Comparison of ENCODE assay signal across 8 cellular contexts in the genomic region with DNA sequence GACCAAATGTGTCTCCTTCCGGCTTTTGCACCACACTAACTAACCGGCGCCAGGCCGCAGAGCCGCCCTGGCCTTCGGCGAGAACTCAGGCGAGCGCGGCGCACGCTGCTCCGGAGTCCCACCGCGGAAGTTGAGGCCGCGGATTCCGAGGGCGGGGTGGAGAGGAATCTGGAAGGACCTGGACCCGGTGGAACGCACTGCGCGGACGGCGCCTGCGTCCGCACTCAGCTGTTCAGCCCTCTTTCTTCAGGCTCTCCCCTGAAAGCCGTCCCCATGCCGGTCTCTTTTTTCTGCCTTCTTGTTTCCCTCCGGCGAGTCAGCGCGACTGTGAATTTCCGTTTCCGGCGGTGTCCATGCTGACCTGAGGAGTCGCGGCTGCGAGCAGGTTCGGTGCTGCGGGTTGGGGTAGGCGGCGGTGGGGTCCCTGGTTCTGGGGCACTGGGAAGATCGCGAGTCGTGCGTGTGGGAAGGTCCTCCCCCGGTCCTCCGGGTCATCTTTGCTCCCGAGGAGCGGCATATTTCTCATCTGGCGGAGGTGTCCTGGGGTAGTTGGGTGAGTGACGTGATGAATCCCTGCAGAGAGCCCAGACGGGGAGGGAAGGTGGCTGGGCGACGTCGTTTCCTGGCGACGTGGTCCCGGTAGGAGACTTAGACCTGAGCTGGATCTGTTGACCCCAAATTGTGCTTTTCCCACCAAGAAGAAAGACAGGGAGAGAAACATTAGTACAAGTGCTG. TPM values are rescaled to one million over a fixed set of nuclear protein-coding genes. Genes with fewer than 3 reads are reported as not detected.
DNase-seq lines count a peak whose midpoint lies in the region; ATAC-seq and TF ChIP-seq lines count a peak whose summit lies in the region.

A gene with protein sequence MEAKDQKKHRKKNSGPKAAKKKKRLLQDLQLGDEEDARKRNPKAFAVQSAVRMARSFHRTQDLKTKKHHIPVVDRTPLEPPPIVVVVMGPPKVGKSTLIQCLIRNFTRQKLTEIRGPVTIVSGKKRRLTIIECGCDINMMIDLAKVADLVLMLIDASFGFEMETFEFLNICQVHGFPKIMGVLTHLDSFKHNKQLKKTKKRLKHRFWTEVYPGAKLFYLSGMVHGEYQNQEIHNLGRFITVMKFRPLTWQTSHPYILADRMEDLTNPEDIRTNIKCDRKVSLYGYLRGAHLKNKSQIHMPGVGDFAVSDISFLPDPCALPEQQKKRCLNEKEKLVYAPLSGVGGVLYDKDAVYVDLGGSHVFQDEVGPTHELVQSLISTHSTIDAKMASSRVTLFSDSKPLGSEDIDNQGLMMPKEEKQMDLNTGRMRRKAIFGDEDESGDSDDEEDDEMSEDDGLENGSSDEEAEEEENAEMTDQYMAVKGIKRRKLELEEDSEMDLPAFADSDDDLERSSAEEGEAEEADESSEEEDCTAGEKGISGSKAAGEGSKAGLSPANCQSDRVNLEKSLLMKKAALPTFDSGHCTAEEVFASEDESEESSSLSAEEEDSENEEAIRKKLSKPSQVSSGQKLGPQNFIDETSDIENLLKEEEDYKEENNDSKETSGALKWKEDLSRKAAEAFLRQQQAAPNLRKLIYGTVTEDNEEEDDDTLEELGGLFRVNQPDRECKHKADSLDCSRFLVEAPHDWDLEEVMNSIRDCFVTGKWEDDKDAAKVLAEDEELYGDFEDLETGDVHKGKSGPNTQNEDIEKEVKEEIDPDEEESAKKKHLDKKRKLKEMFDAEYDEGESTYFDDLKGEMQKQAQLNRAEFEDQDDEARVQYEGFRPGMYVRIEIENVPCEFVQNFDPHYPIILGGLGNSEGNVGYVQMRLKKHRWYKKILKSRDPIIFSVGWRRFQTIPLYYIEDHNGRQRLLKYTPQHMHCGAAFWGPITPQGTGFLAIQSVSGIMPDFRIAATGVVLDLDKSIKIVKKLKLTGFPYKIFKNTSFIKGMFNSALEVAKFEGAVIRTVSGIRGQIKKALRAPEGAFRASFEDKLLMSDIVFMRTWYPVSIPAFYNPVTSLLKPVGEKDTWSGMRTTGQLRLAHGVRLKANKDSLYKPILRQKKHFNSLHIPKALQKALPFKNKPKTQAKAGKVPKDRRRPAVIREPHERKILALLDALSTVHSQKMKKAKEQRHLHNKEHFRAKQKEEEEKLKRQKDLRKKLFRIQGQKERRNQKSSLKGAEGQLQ (plus strand): TSS at position 350 of the 735 bp plus-strand sequence. CDS start 1,600 bp downstream, outside the sequence.

- H3K9me3 Mint-ChIP-seq in activated naive CD8-positive, alpha-beta T cell treated with anti-CD3 and anti-CD28 coated beads, Interleukin-2, amount 10 ng/mL, durations not matched to agents 7 days and 5 days = no peaks in the 10 kb centered on the region
- H3K9me3 Mint-ChIP-seq in osteocyte (ENCODE audit: unreplicated experiment) = no peaks in the 10 kb centered on the region

- ATAC-seq in HG02763 (IDR thresholded peaks at IDR 0.05; ENCODE audit: unreplicated experiment) (peak; percentile 97), thoracic aorta (ENCODE audit: insufficient number of reproducible peaks, low FRiP score, low read depth) (peak; percentile 89)
- peak; percentile 86 for ATAC-seq in activated naive CD8-positive, alpha-beta T cell treated with anti-CD3 and anti-CD28 coated beads, Interleukin-2, amount 10 ng/mL, durations not matched to agents 7 days and 5 days (ENCODE audit: low read depth)

- H2AFZ ChIP-seq in SU-DHL-6 (ENCODE audit: low read depth, low read length, severe bottlenecking) = peak within 1 kb of the TSS; percentile 96

- intact Hi-C loops in head of caudate nucleus (cut with DNase I) = loop anchor here (5.0 kb wide), 1 partner anchor 230 kb away; no protein-coding TSS in a partner anchor

- H3K36me3 Mint-ChIP-seq in activated naive CD8-positive, alpha-beta T cell treated with anti-CD3 and anti-CD28 coated beads, Interleukin-2, amount 10 ng/mL, durations not matched to agents 7 days and 5 days = peaks cover 10% of the 10 kb centered on the region
- peaks cover 19% of the 10 kb centered on the region for H3K36me3 Mint-ChIP-seq in osteocyte (ENCODE audit: unreplicated experiment)

- peak within 1 kb of the TSS; percentile 75 for H3K4me3 ChIP-seq in GM12875 (ENCODE audit: low read depth, low read length)
- H3K4me3 ChIP-seq in SU-DHL-6 (ENCODE audit: insufficient read depth, low read length, poor library complexity, severe bottlenecking) = peak within 1 kb of the TSS; percentile 69
- H3K4me3 ChIP-seq in thoracic aorta = peak within 1 kb of the TSS; percentile 91

- peaks cover 3 to 17% of the 10 kb centered on the region in 2 donors for H3K4me1 ChIP-seq in thoracic aorta (ENCODE audit: control insufficient read depth in 1 of 2, low read depth in 2 of 2)

- DNase-seq in NCI-H1417 (lab: John Stamatoyannopoulos, UW) (peak; percentile 82 to 92 (median 86)), head of caudate nucleus (peak; percentile 88 to 97 (median 93)), osteocyte (ENCODE audit: extremely low spot score, unreplicated experiment) (peak; percentile 94), thoracic aorta (ENCODE audit: low spot score) (peak; percentile 51)
- peak; percentile 88 for DNase-seq in activated naive CD8-positive, alpha-beta T cell treated with anti-CD3 and anti-CD28 coated beads, Interleukin-2, amount 10 ng/mL, durations not matched to agents 7 days and 5 days

- TF ChIP-seq CTCF in GM12875 (IDR thresholded peaks at IDR 0.05; ENCODE audit: borderline replicate concordance, insufficient read depth, low read depth, low read length) (no peak), SU-DHL-6 (IDR thresholded peaks at IDR 0.05; ENCODE audit: insufficient read depth, low read length, poor library complexity, severe bottlenecking) (no peak), osteocyte (IDR thresholded peaks at IDR 0.05) (no peak), thoracic aorta (IDR thresholded peaks at IDR 0.05) (no peak)

- peaks cover 19% of the 10 kb centered on the region for H3K79me2 ChIP-seq in SU-DHL-6 (ENCODE audit: insufficient read depth, low read length)

- no peaks in the 10 kb centered on the region for H3K27me3 ChIP-seq in SU-DHL-6 (ENCODE audit: low read length)
- no peaks in the 10 kb centered on the region for H3K27me3 ChIP-seq in thoracic aorta (replicated peaks; ENCODE audit: insufficient read depth)

- H4K20me1 ChIP-seq in SU-DHL-6 (ENCODE audit: low read depth, low read length) = no peaks in the 10 kb centered on the region

- no peaks in the 10 kb centered on the region for H3K9me2 ChIP-seq in SU-DHL-6 (replicated peaks; ENCODE audit: insufficient read depth, low read length)

- H3K36me3 ChIP-seq in SU-DHL-6 (ENCODE audit: low read length) (peaks cover 4% of the 10 kb centered on the region; the same call in 1 of the 2 replicates), thoracic aorta (peaks cover 17% of the 10 kb centered on the region)

- H3F3A ChIP-seq in SU-DHL-6 (ENCODE audit: insufficient read depth) = no peaks in the 10 kb centered on the region

- POLR2A ChIA-PET in activated naive CD8-positive, alpha-beta T cell treated with anti-CD3 and anti-CD28 coated beads, Interleukin-2, amount 10 ng/mL, durations not matched to agents 7 days and 5 days (lab: Charles Lee) = interaction anchor here (0.6 to 2.3 kb wide), 5 partner anchors 15 to 355 kb away, joined by 3 to 8 read pairs (median 4); a partner anchor contains a TSS

- H3K4me2 ChIP-seq in SU-DHL-6 (ENCODE audit: low read depth, low read length, poor library complexity, severe bottlenecking) = peak within 1 kb of the TSS; percentile 77

- H3K27me3 Mint-ChIP-seq in activated naive CD8-positive, alpha-beta T cell treated with anti-CD3 and anti-CD28 coated beads, Interleukin-2, amount 10 ng/mL, durations not matched to agents 7 days and 5 days = no peaks in the 10 kb centered on the region
- peaks cover 7% of the 10 kb centered on the region for H3K27me3 Mint-ChIP-seq in osteocyte (ENCODE audit: unreplicated experiment)

- H3K27ac ChIP-seq in SU-DHL-6 (ENCODE audit: low read depth, low read length) = peak within 1 kb of the TSS; percentile 30; the same call in 1 of the 2 replicates
- peak within 1 kb of the TSS; percentile 86 to 94 for H3K27ac ChIP-seq in thoracic aorta

- H3K9me3 ChIP-seq in SU-DHL-6 (ENCODE audit: insufficient read depth, low read length) = no peaks in the 10 kb centered on the region
- H3K9me3 ChIP-seq in thoracic aorta = no peaks in the 10 kb centered on the region

- peaks cover 3% of the 10 kb centered on the region for H3K4me1 Mint-ChIP-seq in activated naive CD8-positive, alpha-beta T cell treated with anti-CD3 and anti-CD28 coated beads, Interleukin-2, amount 10 ng/mL, durations not matched to agents 7 days and 5 days
- peaks cover 16% of the 10 kb centered on the region for H3K4me1 Mint-ChIP-seq in osteocyte (ENCODE audit: unreplicated experiment)

- H3K9ac ChIP-seq in SU-DHL-6 (ENCODE audit: low read length) = peak within 1 kb of the TSS; percentile 68

- H3K27ac Mint-ChIP-seq in activated naive CD8-positive, alpha-beta T cell treated with anti-CD3 and anti-CD28 coated beads, Interleukin-2, amount 10 ng/mL, durations not matched to agents 7 days and 5 days = peak within 1 kb of the TSS; percentile 91
- peak within 1 kb of the TSS; percentile 100 for H3K27ac Mint-ChIP-seq in osteocyte (ENCODE audit: unreplicated experiment)

- H3K4me3 Mint-ChIP-seq in activated naive CD8-positive, alpha-beta T cell treated with anti-CD3 and anti-CD28 coated beads, Interleukin-2, amount 10 ng/mL, durations not matched to agents 7 days and 5 days = peak within 1 kb of the TSS; percentile 98
- peak within 1 kb of the TSS; percentile 99 for H3K4me3 Mint-ChIP-seq in osteocyte (ENCODE audit: unreplicated experiment)

RNA-seq across cellular contexts. Expression of the gene that starts here (rescaled TPM):
- 10 to 100 TPM; 16.4 to 16.7 TPM for total RNA-seq in activated naive CD8-positive, alpha-beta T cell treated with anti-CD3 and anti-CD28 coated beads, Interleukin-2, amount 10 ng/mL, durations not matched to agents 7 days and 5 days
- total RNA-seq in osteocyte (16.2 and 16.4 TPM in 2 replicates), thoracic aorta (10 to 100 TPM in 1 of 2 donors, 1 to 10 TPM in 1; 8.8 to 18.7 TPM)

Comparison
In these comparisons a context has a peak if more than half of its experiments do, and no peak if none do; other contexts are left out.
1. Peak in every context shown above with its lines: DNase-seq, ATAC-seq, H3K4me3 ChIP-seq and H3K27ac ChIP-seq.